16 cellular contexts compared by ENCODE assay signal in the genomic region with DNA sequence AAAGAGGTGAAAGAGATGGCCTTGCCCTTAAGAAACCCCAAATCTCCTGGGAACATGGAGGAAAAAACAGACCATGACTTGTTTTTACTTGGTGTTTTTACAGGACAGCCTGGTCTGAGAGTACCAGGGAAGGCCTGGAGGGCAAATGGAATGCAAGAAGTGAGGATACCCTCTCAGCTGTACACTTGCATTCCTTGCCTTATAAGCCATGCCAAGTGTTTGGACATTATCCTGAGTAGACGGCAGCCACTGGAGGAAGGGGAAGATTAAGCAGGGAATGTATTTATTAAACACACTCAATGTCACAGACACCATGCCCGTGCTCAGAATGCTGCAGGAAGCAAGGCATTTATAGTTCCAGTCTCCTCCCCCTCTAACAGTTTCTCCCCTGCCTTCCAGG.
"Had no signal": no experiment of that assay in that cellular context is flagged by ENCODE, and none has a peak within 500 bp of the region (broad histone marks: within the 10 kb centered on the region; RNA-seq: fewer than 3 reads in every experiment).

No MANE protein-coding gene starts in this region.

- DNase-seq: activated CD4-positive, alpha-beta T cell treated with anti-CD3 and anti-CD28 coated beads for 36 hours; activated CD4-positive, alpha-beta T cell treated with anti-CD3 and anti-CD28 coated beads, Interleukin-2, amount 50 U/mL, for 1 hour; activated CD8-positive, alpha-beta memory T cell treated with anti-CD3 and anti-CD28 coated beads, Interleukin-2, amount 50 U/mL, for 4 hours; activated CD8-positive, alpha-beta T cell treated with anti-CD3 and anti-CD28 coated beads for 36 hours; activated naive CD4-positive, alpha-beta T cell treated with anti-CD3 and anti-CD28 coated beads, Interleukin-2, amount 50 U/mL, for 16 hours; activated naive CD8-positive, alpha-beta T cell treated with anti-CD3 and anti-CD28 coated beads, Interleukin-2, amount 10 ng/mL, durations not matched to agents 7 days and 5 days; activated T-cell treated with anti-CD3 and anti-CD28 coated beads, Interleukin-2, amount 50 U/mL, for 72 hours; aorta; body of pancreas; KG1; NCI-H1930; NCI-H345; NCI-H510A; T-cell had no signal

- H3K4me3 ChIP-seq: body of pancreas had no signal

- H3K27me3 ChIP-seq: body of pancreas had no signal

- H3K4me1 ChIP-seq: body of pancreas had no signal

- H3K9me3 ChIP-seq: body of pancreas had no signal

- H3K36me3 ChIP-seq: WERI-Rb-1 had no signal

- H3K27ac ChIP-seq: body of pancreas, SK-N-MC, WERI-Rb-1 had no signal

- ATAC-seq: activated CD4-positive, alpha-beta T cell treated with anti-CD3 and anti-CD28 coated beads for 36 hours; activated CD8-positive, alpha-beta T cell treated with anti-CD3 and anti-CD28 coated beads for 36 hours; activated T-cell treated with anti-CD3 and anti-CD28 coated beads, Interleukin-2, amount 50 U/mL, for 72 hours; body of pancreas; T-cell had no signal
